ENCODE assay signal across 1 cellular context in the genomic region with DNA sequence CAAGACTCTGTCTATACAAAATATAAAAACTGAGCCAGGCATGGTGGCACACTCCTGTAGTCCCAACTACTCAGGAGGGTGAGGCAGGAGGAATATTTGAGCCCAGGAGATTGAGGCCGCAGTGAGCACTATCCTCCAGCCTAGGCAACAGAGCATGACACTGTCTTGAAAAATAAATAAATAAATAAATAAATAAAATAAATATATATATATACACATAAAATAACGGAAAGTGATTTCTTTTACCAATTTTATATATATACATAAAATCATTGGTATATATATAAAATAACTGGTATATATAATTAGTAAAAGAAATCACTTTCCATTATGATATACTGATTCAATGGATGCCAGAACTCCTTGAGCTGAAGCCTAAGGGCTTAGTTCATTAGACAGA.
TF ChIP-seq lines count a peak whose summit lies in the region.

No MANE protein-coding gene starts in this region.

TF ChIP-seq in GM23338, 12 proteins besides CTCF, POLR2A, EP300 and RAD21 (continued from another document):
- TF ChIP-seq, protein P1, sequence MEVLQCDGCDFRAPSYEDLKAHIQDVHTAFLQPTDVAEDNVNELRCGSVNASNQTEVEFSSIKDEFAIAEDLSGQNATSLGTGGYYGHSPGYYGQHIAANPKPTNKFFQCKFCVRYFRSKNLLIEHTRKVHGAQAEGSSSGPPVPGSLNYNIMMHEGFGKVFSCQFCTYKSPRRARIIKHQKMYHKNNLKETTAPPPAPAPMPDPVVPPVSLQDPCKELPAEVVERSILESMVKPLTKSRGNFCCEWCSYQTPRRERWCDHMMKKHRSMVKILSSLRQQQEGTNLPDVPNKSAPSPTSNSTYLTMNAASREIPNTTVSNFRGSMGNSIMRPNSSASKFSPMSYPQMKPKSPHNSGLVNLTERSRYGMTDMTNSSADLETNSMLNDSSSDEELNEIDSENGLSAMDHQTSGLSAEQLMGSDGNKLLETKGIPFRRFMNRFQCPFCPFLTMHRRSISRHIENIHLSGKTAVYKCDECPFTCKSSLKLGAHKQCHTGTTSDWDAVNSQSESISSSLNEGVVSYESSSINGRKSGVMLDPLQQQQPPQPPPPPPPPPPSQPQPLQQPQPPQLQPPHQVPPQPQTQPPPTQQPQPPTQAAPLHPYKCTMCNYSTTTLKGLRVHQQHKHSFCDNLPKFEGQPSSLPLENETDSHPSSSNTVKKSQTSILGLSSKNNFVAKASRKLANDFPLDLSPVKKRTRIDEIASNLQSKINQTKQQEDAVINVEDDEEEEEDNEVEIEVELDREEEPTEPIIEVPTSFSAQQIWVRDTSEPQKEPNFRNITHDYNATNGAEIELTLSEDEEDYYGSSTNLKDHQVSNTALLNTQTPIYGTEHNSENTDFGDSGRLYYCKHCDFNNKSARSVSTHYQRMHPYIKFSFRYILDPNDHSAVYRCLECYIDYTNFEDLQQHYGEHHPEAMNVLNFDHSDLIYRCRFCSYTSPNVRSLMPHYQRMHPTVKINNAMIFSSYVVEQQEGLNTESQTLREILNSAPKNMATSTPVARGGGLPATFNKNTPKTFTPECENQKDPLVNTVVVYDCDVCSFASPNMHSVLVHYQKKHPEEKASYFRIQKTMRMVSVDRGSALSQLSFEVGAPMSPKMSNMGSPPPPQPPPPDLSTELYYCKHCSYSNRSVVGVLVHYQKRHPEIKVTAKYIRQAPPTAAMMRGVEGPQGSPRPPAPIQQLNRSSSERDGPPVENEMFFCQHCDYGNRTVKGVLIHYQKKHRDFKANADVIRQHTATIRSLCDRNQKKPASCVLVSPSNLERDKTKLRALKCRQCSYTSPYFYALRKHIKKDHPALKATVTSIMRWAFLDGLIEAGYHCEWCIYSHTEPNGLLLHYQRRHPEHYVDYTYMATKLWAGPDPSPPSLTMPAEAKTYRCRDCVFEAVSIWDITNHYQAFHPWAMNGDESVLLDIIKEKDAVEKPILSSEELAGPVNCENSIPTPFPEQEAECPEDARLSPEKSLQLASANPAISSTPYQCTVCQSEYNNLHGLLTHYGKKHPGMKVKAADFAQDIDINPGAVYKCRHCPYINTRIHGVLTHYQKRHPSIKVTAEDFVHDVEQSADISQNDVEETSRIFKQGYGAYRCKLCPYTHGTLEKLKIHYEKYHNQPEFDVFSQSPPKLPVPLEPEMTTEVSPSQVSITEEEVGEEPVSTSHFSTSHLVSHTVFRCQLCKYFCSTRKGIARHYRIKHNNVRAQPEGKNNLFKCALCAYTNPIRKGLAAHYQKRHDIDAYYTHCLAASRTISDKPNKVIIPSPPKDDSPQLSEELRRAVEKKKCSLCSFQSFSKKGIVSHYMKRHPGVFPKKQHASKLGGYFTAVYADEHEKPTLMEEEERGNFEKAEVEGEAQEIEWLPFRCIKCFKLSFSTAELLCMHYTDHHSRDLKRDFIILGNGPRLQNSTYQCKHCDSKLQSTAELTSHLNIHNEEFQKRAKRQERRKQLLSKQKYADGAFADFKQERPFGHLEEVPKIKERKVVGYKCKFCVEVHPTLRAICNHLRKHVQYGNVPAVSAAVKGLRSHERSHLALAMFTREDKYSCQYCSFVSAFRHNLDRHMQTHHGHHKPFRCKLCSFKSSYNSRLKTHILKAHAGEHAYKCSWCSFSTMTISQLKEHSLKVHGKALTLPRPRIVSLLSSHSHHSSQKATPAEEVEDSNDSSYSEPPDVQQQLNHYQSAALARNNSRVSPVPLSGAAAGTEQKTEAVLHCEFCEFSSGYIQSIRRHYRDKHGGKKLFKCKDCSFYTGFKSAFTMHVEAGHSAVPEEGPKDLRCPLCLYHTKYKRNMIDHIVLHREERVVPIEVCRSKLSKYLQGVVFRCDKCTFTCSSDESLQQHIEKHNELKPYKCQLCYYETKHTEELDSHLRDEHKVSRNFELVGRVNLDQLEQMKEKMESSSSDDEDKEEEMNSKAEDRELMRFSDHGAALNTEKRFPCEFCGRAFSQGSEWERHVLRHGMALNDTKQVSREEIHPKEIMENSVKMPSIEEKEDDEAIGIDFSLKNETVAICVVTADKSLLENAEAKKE (CRISPR knock-in tag; IDR thresholded peaks at IDR 0.05): no peak
- TF ChIP-seq CREB1 (CRISPR knock-in tag; IDR thresholded peaks at IDR 0.05; ENCODE audit: low read depth) (no peak), JUNB (IDR thresholded peaks at IDR 0.05; ENCODE audit: unreplicated experiment) (no peak), STAT1 (IDR thresholded peaks at IDR 0.05; ENCODE audit: unreplicated experiment) (no peak), ZNF331 (CRISPR knock-in tag; IDR thresholded peaks at IDR 0.05; ENCODE audit: low read depth) (no peak), NANOG (IDR thresholded peaks at IDR 0.05; ENCODE audit: borderline replicate concordance) (no peak)
- TF ChIP-seq, protein P2, sequence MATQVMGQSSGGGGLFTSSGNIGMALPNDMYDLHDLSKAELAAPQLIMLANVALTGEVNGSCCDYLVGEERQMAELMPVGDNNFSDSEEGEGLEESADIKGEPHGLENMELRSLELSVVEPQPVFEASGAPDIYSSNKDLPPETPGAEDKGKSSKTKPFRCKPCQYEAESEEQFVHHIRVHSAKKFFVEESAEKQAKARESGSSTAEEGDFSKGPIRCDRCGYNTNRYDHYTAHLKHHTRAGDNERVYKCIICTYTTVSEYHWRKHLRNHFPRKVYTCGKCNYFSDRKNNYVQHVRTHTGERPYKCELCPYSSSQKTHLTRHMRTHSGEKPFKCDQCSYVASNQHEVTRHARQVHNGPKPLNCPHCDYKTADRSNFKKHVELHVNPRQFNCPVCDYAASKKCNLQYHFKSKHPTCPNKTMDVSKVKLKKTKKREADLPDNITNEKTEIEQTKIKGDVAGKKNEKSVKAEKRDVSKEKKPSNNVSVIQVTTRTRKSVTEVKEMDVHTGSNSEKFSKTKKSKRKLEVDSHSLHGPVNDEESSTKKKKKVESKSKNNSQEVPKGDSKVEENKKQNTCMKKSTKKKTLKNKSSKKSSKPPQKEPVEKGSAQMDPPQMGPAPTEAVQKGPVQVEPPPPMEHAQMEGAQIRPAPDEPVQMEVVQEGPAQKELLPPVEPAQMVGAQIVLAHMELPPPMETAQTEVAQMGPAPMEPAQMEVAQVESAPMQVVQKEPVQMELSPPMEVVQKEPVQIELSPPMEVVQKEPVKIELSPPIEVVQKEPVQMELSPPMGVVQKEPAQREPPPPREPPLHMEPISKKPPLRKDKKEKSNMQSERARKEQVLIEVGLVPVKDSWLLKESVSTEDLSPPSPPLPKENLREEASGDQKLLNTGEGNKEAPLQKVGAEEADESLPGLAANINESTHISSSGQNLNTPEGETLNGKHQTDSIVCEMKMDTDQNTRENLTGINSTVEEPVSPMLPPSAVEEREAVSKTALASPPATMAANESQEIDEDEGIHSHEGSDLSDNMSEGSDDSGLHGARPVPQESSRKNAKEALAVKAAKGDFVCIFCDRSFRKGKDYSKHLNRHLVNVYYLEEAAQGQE (IDR thresholded peaks at IDR 0.05; ENCODE audit: unreplicated experiment): no peak
